ENCODE assay signal across 23 cellular contexts in genomic region chr5:61991861-61992260, GRCh38.
"Had no signal": no experiment of that assay in that cellular context is flagged by ENCODE, and none has a peak within 500 bp of the region (broad histone marks: within the 10 kb centered on the region; RNA-seq: fewer than 3 reads in every experiment).

No MANE protein-coding gene starts in this region.

- H3K27me3 Mint-ChIP-seq: activated CD4-positive, alpha-beta memory T cell treated with anti-CD3 and anti-CD28 coated beads for 36 hours; central memory CD8-positive, alpha-beta T cell; stimulated activated naive CD8-positive, alpha-beta T cell treated with anti-CD3 and anti-CD28 coated beads, Interleukin-15, Interleukin-2, amounts not matched to agents 100 ng/mL and 50 ng/mL, for 24 hours had no signal

- H3K27ac Mint-ChIP-seq: activated B cell treated with CpG ODN at 0.5 μM for 24 hours; activated CD4-positive, alpha-beta memory T cell treated with anti-CD3 and anti-CD28 coated beads for 36 hours; activated naive CD8-positive, alpha-beta T cell; activated T-helper 1 cell treated with anti-CD3 and anti-CD28 coated beads, Interleukin-12 subunit alpha, Interleukin-12 subunit beta, Interleukin-2, Interleukin-4 antibody, amounts not matched to agents 30 ng/mL and 10 ng/mL and 1 ng/mL, durations not matched to agents 14 hours and 24 hours and 36 hours; brain; stimulated activated naive CD8-positive, alpha-beta T cell treated with anti-CD3 and anti-CD28 coated beads, Interleukin-15, Interleukin-2, amounts not matched to agents 100 ng/mL and 50 ng/mL, for 24 hours; type B pancreatic cell had no signal

- H3K27me3 ChIP-seq: left lung had no signal

- H3K36me3 Mint-ChIP-seq: activated CD4-positive, alpha-beta memory T cell treated with anti-CD3 and anti-CD28 coated beads for 36 hours; activated naive CD8-positive, alpha-beta T cell; brain; type B pancreatic cell had no signal

- ATAC-seq: left lung, right cardiac atrium had no signal

- H3K4me3 Mint-ChIP-seq: activated B cell treated with CpG ODN at 0.5 μM for 24 hours; activated CD4-positive, alpha-beta memory T cell treated with anti-CD3 and anti-CD28 coated beads for 36 hours; activated naive CD8-positive, alpha-beta T cell; activated T-helper 1 cell treated with anti-CD3 and anti-CD28 coated beads, Interleukin-12 subunit alpha, Interleukin-12 subunit beta, Interleukin-2, Interleukin-4 antibody, amounts not matched to agents 30 ng/mL and 10 ng/mL and 1 ng/mL, durations not matched to agents 14 hours and 24 hours and 36 hours; brain; central memory CD8-positive, alpha-beta T cell; stimulated activated naive CD8-positive, alpha-beta T cell treated with anti-CD3 and anti-CD28 coated beads, Interleukin-15, Interleukin-2, amounts not matched to agents 100 ng/mL and 50 ng/mL, for 24 hours; type B pancreatic cell had no signal

- H3K4me1 Mint-ChIP-seq: activated B cell treated with CpG ODN at 0.5 μM for 24 hours; central memory CD8-positive, alpha-beta T cell had no signal

- H3K27ac ChIP-seq: coronary artery, esophagus squamous epithelium, left lung had no signal

- H3K4me3 ChIP-seq: coronary artery, esophagus squamous epithelium, left lung, skin epidermis had no signal

- H3K4me1 ChIP-seq: esophagus squamous epithelium, left lung had no signal

- H3K36me3 ChIP-seq: esophagus squamous epithelium, left lung had no signal

- FAIRE-seq: endothelial cell of umbilical vein, frontal cortex had no signal

- DNase-seq: activated B cell treated with CpG ODN at 0.5 μM for 24 hours; activated CD4-positive, alpha-beta memory T cell treated with anti-CD3 and anti-CD28 coated beads for 36 hours; activated CD4-positive, alpha-beta T cell treated with anti-CD3 and anti-CD28 coated beads for 4 hours; activated gamma-delta T cell treated with Interleukin-2 at 50 U/mL for 16 hours; activated T-cell treated with anti-CD3 and anti-CD28 coated beads for 4 hours; amniotic stem cell; esophagus squamous epithelium; hypothalamus; islet precursor cell; left lung; right cardiac atrium; T-helper 1 cell; T-helper 9 cell had no signal

- H3K9me3 Mint-ChIP-seq: activated T-helper 1 cell treated with anti-CD3 and anti-CD28 coated beads, Interleukin-12 subunit alpha, Interleukin-12 subunit beta, Interleukin-2, Interleukin-4 antibody, amounts not matched to agents 30 ng/mL and 10 ng/mL and 1 ng/mL, durations not matched to agents 14 hours and 24 hours and 36 hours; stimulated activated naive CD8-positive, alpha-beta T cell treated with anti-CD3 and anti-CD28 coated beads, Interleukin-15, Interleukin-2, amounts not matched to agents 100 ng/mL and 50 ng/mL, for 24 hours; type B pancreatic cell had no signal
